In the genomic region with DNA sequence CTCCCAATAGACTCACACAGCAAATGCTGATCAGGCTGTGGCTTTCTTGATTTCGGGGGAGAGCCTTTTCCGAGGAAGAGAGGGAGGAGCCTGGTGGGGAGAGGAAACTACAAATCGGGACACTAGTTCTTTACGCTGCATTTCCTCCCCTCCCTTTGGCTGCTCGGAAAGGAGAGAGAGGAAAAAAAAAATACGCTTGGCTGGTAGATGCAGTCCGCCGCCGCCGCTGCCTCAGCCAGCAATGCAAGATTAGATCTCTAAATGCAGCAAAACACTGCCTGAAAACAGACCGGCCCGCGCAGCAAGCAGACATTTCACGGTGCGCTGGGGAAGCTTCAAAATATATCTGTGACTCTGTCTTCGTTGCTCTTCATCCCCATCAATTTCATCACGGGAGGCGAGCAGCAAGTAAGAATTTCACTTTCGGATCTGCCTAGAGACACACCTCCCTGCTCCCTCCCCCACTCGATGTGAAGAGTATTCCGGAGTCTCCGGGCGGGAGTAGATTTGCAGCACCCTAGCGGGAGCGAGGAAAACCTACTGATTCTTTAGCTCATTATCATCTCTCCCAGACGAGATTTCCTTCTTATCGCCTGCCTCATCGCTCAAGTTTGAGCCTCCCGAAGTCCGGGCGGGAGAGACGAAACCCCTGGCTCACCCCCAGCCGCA, we compare ENCODE assay signal across 8 cellular contexts. TPM values are rescaled to one million over a fixed set of nuclear protein-coding genes. Genes with fewer than 3 reads are reported as not detected.
A peak's percentile ranks its signal among the peaks of the same experiment; 100 is the strongest.
DNase-seq lines count a peak whose midpoint lies in the region; ATAC-seq and TF ChIP-seq lines count a peak whose summit lies in the region.

A gene with protein sequence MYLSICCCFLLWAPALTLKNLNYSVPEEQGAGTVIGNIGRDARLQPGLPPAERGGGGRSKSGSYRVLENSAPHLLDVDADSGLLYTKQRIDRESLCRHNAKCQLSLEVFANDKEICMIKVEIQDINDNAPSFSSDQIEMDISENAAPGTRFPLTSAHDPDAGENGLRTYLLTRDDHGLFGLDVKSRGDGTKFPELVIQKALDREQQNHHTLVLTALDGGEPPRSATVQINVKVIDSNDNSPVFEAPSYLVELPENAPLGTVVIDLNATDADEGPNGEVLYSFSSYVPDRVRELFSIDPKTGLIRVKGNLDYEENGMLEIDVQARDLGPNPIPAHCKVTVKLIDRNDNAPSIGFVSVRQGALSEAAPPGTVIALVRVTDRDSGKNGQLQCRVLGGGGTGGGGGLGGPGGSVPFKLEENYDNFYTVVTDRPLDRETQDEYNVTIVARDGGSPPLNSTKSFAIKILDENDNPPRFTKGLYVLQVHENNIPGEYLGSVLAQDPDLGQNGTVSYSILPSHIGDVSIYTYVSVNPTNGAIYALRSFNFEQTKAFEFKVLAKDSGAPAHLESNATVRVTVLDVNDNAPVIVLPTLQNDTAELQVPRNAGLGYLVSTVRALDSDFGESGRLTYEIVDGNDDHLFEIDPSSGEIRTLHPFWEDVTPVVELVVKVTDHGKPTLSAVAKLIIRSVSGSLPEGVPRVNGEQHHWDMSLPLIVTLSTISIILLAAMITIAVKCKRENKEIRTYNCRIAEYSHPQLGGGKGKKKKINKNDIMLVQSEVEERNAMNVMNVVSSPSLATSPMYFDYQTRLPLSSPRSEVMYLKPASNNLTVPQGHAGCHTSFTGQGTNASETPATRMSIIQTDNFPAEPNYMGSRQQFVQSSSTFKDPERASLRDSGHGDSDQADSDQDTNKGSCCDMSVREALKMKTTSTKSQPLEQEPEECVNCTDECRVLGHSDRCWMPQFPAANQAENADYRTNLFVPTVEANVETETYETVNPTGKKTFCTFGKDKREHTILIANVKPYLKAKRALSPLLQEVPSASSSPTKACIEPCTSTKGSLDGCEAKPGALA (N-terminal part only) (plus strand): TSS at position 138 of the 669 bp plus-strand sequence. CDS start 803 bp downstream, outside the sequence.

- H3K4me1 Mint-ChIP-seq in activated T-helper 1 cell treated with anti-CD3 and anti-CD28 coated beads, Interleukin-12 subunit alpha, Interleukin-12 subunit beta, Interleukin-2, Interleukin-4 antibody, amounts not matched to agents 30 ng/mL and 10 ng/mL and 1 ng/mL, durations not matched to agents 14 hours and 24 hours and 36 hours (ENCODE audit: low read depth) = peaks cover 33% of the 10 kb centered on the region
- H3K4me1 Mint-ChIP-seq in nephron progenitor cell = peaks cover 64% of the 10 kb centered on the region

- no peak for ATAC-seq in HG02678 (IDR thresholded peaks at IDR 0.05; ENCODE audit: unreplicated experiment)
- ATAC-seq in GM18868 (IDR thresholded peaks at IDR 0.05; ENCODE audit: unreplicated experiment) = no peak

- H3K4me3 ChIP-seq in HL-60 (replicated peaks; ENCODE audit: insufficient read depth, low read length) = peak within 1 kb of the TSS; percentile 20

- intact Hi-C loops in activated T-helper 1 cell treated with anti-CD3 and anti-CD28 coated beads, Interleukin-12 subunit alpha, Interleukin-12 subunit beta, Interleukin-2, Interleukin-4 antibody, amounts not matched to agents 30 ng/mL and 10 ng/mL and 1 ng/mL, durations not matched to agents 14 hours and 24 hours and 36 hours (cut with micrococcal nuclease) = no loop called here

- peaks cover 42% of the 10 kb centered on the region for H3K27me3 ChIP-seq in HL-60 (ENCODE audit: insufficient read depth, poor library complexity, severe bottlenecking)

- H3K27me3 Mint-ChIP-seq in activated T-helper 1 cell treated with anti-CD3 and anti-CD28 coated beads, Interleukin-12 subunit alpha, Interleukin-12 subunit beta, Interleukin-2, Interleukin-4 antibody, amounts not matched to agents 30 ng/mL and 10 ng/mL and 1 ng/mL, durations not matched to agents 14 hours and 24 hours and 36 hours (ENCODE audit: insufficient read depth) = peaks cover 47% of the 10 kb centered on the region
- H3K27me3 Mint-ChIP-seq in nephron progenitor cell (ENCODE audit: low read depth, poor library complexity) = peaks cover 70% of the 10 kb centered on the region

- H3K4me3 Mint-ChIP-seq in activated T-helper 1 cell treated with anti-CD3 and anti-CD28 coated beads, Interleukin-12 subunit alpha, Interleukin-12 subunit beta, Interleukin-2, Interleukin-4 antibody, amounts not matched to agents 30 ng/mL and 10 ng/mL and 1 ng/mL, durations not matched to agents 14 hours and 24 hours and 36 hours = peak within 1 kb of the TSS; percentile 76
- H3K4me3 Mint-ChIP-seq in nephron progenitor cell = peak within 1 kb of the TSS; percentile 93

- DNase-seq in ACHN = peak; percentile 16
- no peak for DNase-seq in HL-60 (ENCODE audit: low read depth in 1 of 2, low spot score in 1 of 2)
- DNase-seq in activated T-helper 1 cell treated with anti-CD3 and anti-CD28 coated beads, Interleukin-12 subunit alpha, Interleukin-12 subunit beta, Interleukin-2, Interleukin-4 antibody, amounts not matched to agents 30 ng/mL and 10 ng/mL and 1 ng/mL, durations not matched to agents 14 hours and 24 hours and 36 hours (ENCODE audit: low spot score) = no peak
- DNase-seq in globus pallidus (ENCODE audit: low spot score) = peak; percentile 83
- DNase-seq in nephron progenitor cell = peak; percentile 50
- no peak for DNase-seq in SKM-1 treated with dmso at 0.1 percent for 144 hours (lab: John Stamatoyannopoulos, UW; ENCODE audit: unreplicated experiment)

- no peaks in the 10 kb centered on the region for H3K9me3 Mint-ChIP-seq in activated T-helper 1 cell treated with anti-CD3 and anti-CD28 coated beads, Interleukin-12 subunit alpha, Interleukin-12 subunit beta, Interleukin-2, Interleukin-4 antibody, amounts not matched to agents 30 ng/mL and 10 ng/mL and 1 ng/mL, durations not matched to agents 14 hours and 24 hours and 36 hours
- peaks cover 29% of the 10 kb centered on the region for H3K9me3 Mint-ChIP-seq in nephron progenitor cell

- peak within 1 kb of the TSS; percentile 72 for H3K27ac Mint-ChIP-seq in activated T-helper 1 cell treated with anti-CD3 and anti-CD28 coated beads, Interleukin-12 subunit alpha, Interleukin-12 subunit beta, Interleukin-2, Interleukin-4 antibody, amounts not matched to agents 30 ng/mL and 10 ng/mL and 1 ng/mL, durations not matched to agents 14 hours and 24 hours and 36 hours
- peak within 1 kb of the TSS; percentile 43 for H3K27ac Mint-ChIP-seq in nephron progenitor cell

- H3K36me3 Mint-ChIP-seq in activated T-helper 1 cell treated with anti-CD3 and anti-CD28 coated beads, Interleukin-12 subunit alpha, Interleukin-12 subunit beta, Interleukin-2, Interleukin-4 antibody, amounts not matched to agents 30 ng/mL and 10 ng/mL and 1 ng/mL, durations not matched to agents 14 hours and 24 hours and 36 hours (ENCODE audit: low read depth) = peaks cover 4% of the 10 kb centered on the region
- H3K36me3 Mint-ChIP-seq in nephron progenitor cell (ENCODE audit: low read depth) = peaks cover 28% of the 10 kb centered on the region

- in situ Hi-C loops in ACHN (cut with HindIII; ENCODE audit: low pct_ligation_motif_present, low pct_unique_long_range_greater_than_20kb, low sequenced_read_pairs) = no loop called here

- H3K27ac ChIP-seq in HL-60 (replicated peaks) = no peak within 1 kb of the TSS

- TF ChIP-seq CTCF in HL-60 (IDR thresholded peaks at IDR 0.05; ENCODE audit: insufficient read depth, low read length) = no peak
- TF ChIP-seq CTCF in nephron progenitor cell (IDR thresholded peaks at IDR 0.05) = no peak

RNA-seq across cellular contexts. Expression of the gene that starts here (rescaled TPM):
- total RNA-seq in activated T-helper 1 cell treated with anti-CD3 and anti-CD28 coated beads, Interleukin-12 subunit alpha, Interleukin-12 subunit beta, Interleukin-2, Interleukin-4 antibody, amounts not matched to agents 30 ng/mL and 10 ng/mL and 1 ng/mL, durations not matched to agents 14 hours and 24 hours and 36 hours = 0.05 and 0.07 TPM in 2 replicates

Comparison
In these comparisons a context has a peak if more than half of its experiments do, and no peak if none do; other contexts are left out.
1. DNase-seq: peak in ACHN (single experiment), globus pallidus (single experiment) and nephron progenitor cell (single experiment); none in HL-60 (0 of 2), activated T-helper 1 cell treated with anti-CD3 and anti-CD28 coated beads, Interleukin-12 subunit alpha, Interleukin-12 subunit beta, Interleukin-2, Interleukin-4 antibody, amounts not matched to agents 30 ng/mL and 10 ng/mL and 1 ng/mL, durations not matched to agents 14 hours and 24 hours and 36 hours (single experiment) and SKM-1 treated with dmso at 0.1 percent for 144 hours (single experiment).